ENCODE assay signal across 27 cellular contexts in genomic region chr11:30798547-30799236, GRCh38.
DNase-seq lines count a peak whose midpoint lies in the region; ATAC-seq, FAIRE-seq and TF ChIP-seq lines count a peak whose summit lies in the region.
"Had no signal": no experiment of that assay in that cellular context is flagged by ENCODE, and none has a peak within 500 bp of the region (broad histone marks: within the 10 kb centered on the region; RNA-seq: fewer than 3 reads in every experiment).

No MANE protein-coding gene starts in this region.

- peak in 3 of 4 donors; percentile 10 to 59 (median 52) for ATAC-seq in right lobe of liver
- ATAC-seq in HepG2: no peak
- ATAC-seq in mucosa of descending colon: peak; percentile 63
- no peak for ATAC-seq in lower lobe of right lung
- ATAC-seq in GM19023 (IDR thresholded peaks at IDR 0.05; ENCODE audit: unreplicated experiment): no peak
- ATAC-seq: A549 had no signal

- no peak for TF ChIP-seq RAD21 in HepG2 (CRISPR knock-in tag; IDR thresholded peaks at IDR 0.05)

- H3K36me3 Mint-ChIP-seq in activated T-helper 2 cell treated with anti-CD3 and anti-CD28 coated beads, Interferon-gamma antibody, Interleukin-2, Interleukin-4, amounts not matched to agents 10 μg/mL and 5 μg/mL and 100 μg/mL, durations not matched to agents 14 hours and 24 hours and 36 hours (ENCODE audit: low read depth): no peaks in the 10 kb centered on the region
- H3K36me3 Mint-ChIP-seq: CD14-positive monocyte; CD8-positive, alpha-beta memory T cell had no signal

- no peaks in the 10 kb centered on the region for H3K79me2 ChIP-seq in HepG2 (ENCODE audit: insufficient read depth, low read length)

- CTCF ChIA-PET in HepG2 (lab: Yijun Ruan, JAX; ENCODE audit: low intra/inter-chr PET ratio, low total read pairs): no interaction called here

- no peak for DNase-seq in right lobe of liver
- DNase-seq in HepG2 (ENCODE audit: low spot score): no peak
- peak; percentile 49 for DNase-seq in NCI-H69 (lab: John Stamatoyannopoulos, UW)
- DNase-seq in left kidney (ENCODE audit: low read depth, low spot score): peak; percentile 40
- DNase-seq in mucosa of descending colon: no peak
- DNase-seq in lower lobe of right lung: no peak
- DNase-seq in activated T-helper 2 cell treated with anti-CD3 and anti-CD28 coated beads, Interferon-gamma antibody, Interleukin-2, Interleukin-4, amounts not matched to agents 10 μg/mL and 5 μg/mL and 100 μg/mL, durations not matched to agents 14 hours and 24 hours and 36 hours (ENCODE audit: low spot score): no peak
- DNase-seq: 8988T; ACHN; AML-193; BE2C; CD4-positive, alpha-beta T cell; CD8-positive, alpha-beta memory T cell; DMS 273 treated with DMSO at 0.1 percent for 48 hours; DMS79 treated with DMSO at 0.1 percent for 48 hours; GF-D8; H7; HCEC 1CT; HFFc6 had no signal

- TF ChIP-seq EP300 in HepG2 (IDR thresholded peaks at IDR 0.05; ENCODE audit: low read depth in 2 of 2, low read length in 2 of 2) (no peak), HepG2 (CRISPR knock-in tag; IDR thresholded peaks at IDR 0.05; ENCODE audit: borderline replicate concordance) (no peak)

- H3K9me3 Mint-ChIP-seq in activated T-helper 2 cell treated with anti-CD3 and anti-CD28 coated beads, Interferon-gamma antibody, Interleukin-2, Interleukin-4, amounts not matched to agents 10 μg/mL and 5 μg/mL and 100 μg/mL, durations not matched to agents 14 hours and 24 hours and 36 hours: no peaks in the 10 kb centered on the region

- no peak overlapping the region for H2AFZ ChIP-seq in HepG2 (ENCODE audit: low read length)

- in situ Hi-C loops in HepG2 (cut with HindIII; ENCODE audit: extremely low pct_ligation_motif_present, low pct_unique_long_range_greater_than_20kb): no loop called here

- H3K4me2 ChIP-seq in HepG2 (ENCODE audit: low read depth, low read length): no peak overlapping the region
- H3K4me2 ChIP-seq: A549; BLaER1 treated with 17β-estradiol and CSF1 and Interleukin-3, amounts not matched to agents 10 nM and 100 nM had no signal

- no peak overlapping the region for H3K4me3 ChIP-seq in right lobe of liver
- H3K4me3 ChIP-seq in HepG2 (replicated peaks in 1 of 3; ENCODE audit: insufficient read depth in 1 of 3, low read depth in 2 of 3, low read length in 3 of 3): no peak overlapping the region
- no peak overlapping the region for H3K4me3 ChIP-seq in mucosa of descending colon
- H3K4me3 ChIP-seq in lower lobe of right lung: no peak overlapping the region
- H3K4me3 ChIP-seq: A549; BLaER1 treated with 17β-estradiol and CSF1 and Interleukin-3, amounts not matched to agents 10 nM and 100 nM had no signal

- WGBS in right lobe of liver (ENCODE audit: insufficient coverage, low coverage, low lambda C conversion rate, missing lambda C conversion rate): 70% methylated on average over 3 of the region's 3 CpGs
- WGBS in HepG2 (ENCODE audit: low lambda C conversion rate): 21% methylated on average over 3 of the region's 3 CpGs

- no peak overlapping the region for H3K27ac Mint-ChIP-seq in activated T-helper 2 cell treated with anti-CD3 and anti-CD28 coated beads, Interferon-gamma antibody, Interleukin-2, Interleukin-4, amounts not matched to agents 10 μg/mL and 5 μg/mL and 100 μg/mL, durations not matched to agents 14 hours and 24 hours and 36 hours
- H3K27ac Mint-ChIP-seq: CD4-positive, alpha-beta T cell; CD8-positive, alpha-beta memory T cell; HFFc6 had no signal

- H3K27ac ChIP-seq in right lobe of liver (no peak overlapping the region), HepG2 (ENCODE audit: extremely low read length, insufficient read depth, low read length) (no peak overlapping the region), lower lobe of right lung (no peak overlapping the region)
- H3K27ac ChIP-seq: A549; BLaER1 treated with 17β-estradiol and CSF1 and Interleukin-3, amounts not matched to agents 10 nM and 100 nM had no signal

- H4K20me1 ChIP-seq in HepG2 (ENCODE audit: insufficient read depth, low read length): no peaks in the 10 kb centered on the region
- H4K20me1 ChIP-seq: BLaER1 treated with 17β-estradiol and CSF1 and Interleukin-3, amounts not matched to agents 10 nM and 100 nM had no signal

- no peak for TF ChIP-seq CTCF in right lobe of liver (IDR thresholded peaks at IDR 0.05)
- TF ChIP-seq CTCF in HepG2 (CRISPR knock-in tag; IDR thresholded peaks at IDR 0.05): no peak
- no peak for TF ChIP-seq CTCF in mucosa of descending colon (IDR thresholded peaks at IDR 0.05)
- TF ChIP-seq CTCF in lower lobe of right lung (IDR thresholded peaks at IDR 0.05): no peak

- H3K27me3 ChIP-seq in right lobe of liver (no peaks in the 10 kb centered on the region), HepG2 (ENCODE audit: control insufficient read depth in 1 of 2, insufficient read depth in 2 of 2, low read length in 2 of 2) (no peaks in the 10 kb centered on the region), lower lobe of right lung (ENCODE audit: low read depth) (no peaks in the 10 kb centered on the region)
- H3K27me3 ChIP-seq: BE2C; BLaER1 treated with 17β-estradiol and CSF1 and Interleukin-3, amounts not matched to agents 10 nM and 100 nM had no signal

- H3K9me3 ChIP-seq in right lobe of liver (no peaks in the 10 kb centered on the region), HepG2 (ENCODE audit: low read length) (no peaks in the 10 kb centered on the region), mucosa of descending colon (no peaks in the 10 kb centered on the region), lower lobe of right lung (no peaks in the 10 kb centered on the region)
- H3K9me3 ChIP-seq: A549; BE2C; BLaER1 treated with 17β-estradiol and CSF1 and Interleukin-3, amounts not matched to agents 10 nM and 100 nM had no signal

- FAIRE-seq in HepG2 (lab: Jason Lieb, UNC): no peak
- FAIRE-seq: A549, D721Med, GM12891, GM18507, H1 had no signal

- POLR2A ChIA-PET in HepG2 (lab: Yijun Ruan, JAX): no interaction called here

- no peaks in the 10 kb centered on the region for H3K4me1 Mint-ChIP-seq in activated T-helper 2 cell treated with anti-CD3 and anti-CD28 coated beads, Interferon-gamma antibody, Interleukin-2, Interleukin-4, amounts not matched to agents 10 μg/mL and 5 μg/mL and 100 μg/mL, durations not matched to agents 14 hours and 24 hours and 36 hours (ENCODE audit: low read depth)
- H3K4me1 Mint-ChIP-seq: CD14-positive monocyte; CD8-positive, alpha-beta memory T cell had no signal

- TF ChIP-seq POLR2A in right lobe of liver (IDR thresholded peaks at IDR 0.05) (no peak), HepG2 (IDR thresholded peaks at IDR 0.05; ENCODE audit: insufficient read depth in 1 of 2, low read depth in 2 of 2, low read length in 2 of 2) (no peak)

- no peaks in the 10 kb centered on the region for H3K27me3 Mint-ChIP-seq in activated T-helper 2 cell treated with anti-CD3 and anti-CD28 coated beads, Interferon-gamma antibody, Interleukin-2, Interleukin-4, amounts not matched to agents 10 μg/mL and 5 μg/mL and 100 μg/mL, durations not matched to agents 14 hours and 24 hours and 36 hours (ENCODE audit: low read depth)
- H3K27me3 Mint-ChIP-seq: CD4-positive, alpha-beta T cell; CD8-positive, alpha-beta memory T cell had no signal

- peaks cover 0 to 24% (median 10%) of the 10 kb centered on the region in 4 donors for H3K4me1 ChIP-seq in right lobe of liver
- peaks cover 8% of the 10 kb centered on the region; the same call in 1 of the 2 replicates for H3K4me1 ChIP-seq in HepG2 (ENCODE audit: insufficient read depth, low read length)
- H3K4me1 ChIP-seq in mucosa of descending colon (ENCODE audit: low read depth): no peaks in the 10 kb centered on the region
- no peaks in the 10 kb centered on the region for H3K4me1 ChIP-seq in lower lobe of right lung
- H3K4me1 ChIP-seq: A549; BE2C; BLaER1 treated with 17β-estradiol and CSF1 and Interleukin-3, amounts not matched to agents 10 nM and 100 nM had no signal

- H3K36me3 ChIP-seq in right lobe of liver: no peaks in the 10 kb centered on the region
- no peaks in the 10 kb centered on the region for H3K36me3 ChIP-seq in HepG2 (replicated peaks in 1 of 2; ENCODE audit: control insufficient read depth in 1 of 2, insufficient read depth in 2 of 2, low read length in 2 of 2)
- no peaks in the 10 kb centered on the region for H3K36me3 ChIP-seq in mucosa of descending colon (ENCODE audit: low read depth)
- H3K36me3 ChIP-seq in lower lobe of right lung: no peaks in the 10 kb centered on the region
- H3K36me3 ChIP-seq: BE2C; BLaER1 treated with 17β-estradiol and CSF1 and Interleukin-3, amounts not matched to agents 10 nM and 100 nM had no signal

- no TSS peak for BruUV-seq in HepG2 (replicated peaks; lab: Mats Ljungman, UMichigan)

- no peak overlapping the region for H3K9ac ChIP-seq in HepG2 (ENCODE audit: insufficient read depth, low read depth, low read length)
- H3K9ac ChIP-seq: BLaER1 treated with 17β-estradiol and CSF1 and Interleukin-3, amounts not matched to agents 10 nM and 100 nM had no signal

- no peak overlapping the region for H3K4me3 Mint-ChIP-seq in activated T-helper 2 cell treated with anti-CD3 and anti-CD28 coated beads, Interferon-gamma antibody, Interleukin-2, Interleukin-4, amounts not matched to agents 10 μg/mL and 5 μg/mL and 100 μg/mL, durations not matched to agents 14 hours and 24 hours and 36 hours (ENCODE audit: low read depth)
- H3K4me3 Mint-ChIP-seq: CD14-positive monocyte; CD4-positive, alpha-beta T cell; CD8-positive, alpha-beta memory T cell; HFFc6 had no signal

- intact Hi-C loops in right lobe of liver (cut with DNase I) (no loop called here), HepG2 (cut with micrococcal nuclease; ENCODE audit: unreplicated experiment) (no loop called here), mucosa of descending colon (cut with DNase I, micrococcal nuclease) (no loop called here), lower lobe of right lung (cut with DNase I) (no loop called here)
- intact Hi-C loops in activated T-helper 2 cell treated with anti-CD3 and anti-CD28 coated beads, Interferon-gamma antibody, Interleukin-2, Interleukin-4, amounts not matched to agents 10 μg/mL and 5 μg/mL and 100 μg/mL, durations not matched to agents 14 hours and 24 hours and 36 hours (cut with micrococcal nuclease): no loop called here

TF ChIP-seq in HepG2, 621 proteins besides CTCF, POLR2A, EP300 and RAD21 (continues in another document):
- TF ChIP-seq GMEB1 (CRISPR knock-in tag; IDR thresholded peaks at IDR 0.05; ENCODE audit: borderline replicate concordance): no peak
- no peak for TF ChIP-seq XRCC5 (optimal IDR thresholded peaks at IDR 0.05; ENCODE audit: low read length)
- no peak for TF ChIP-seq ZFP1 (CRISPR knock-in tag; IDR thresholded peaks at IDR 0.05)

Comparison
In these comparisons a context has a peak if more than half of its experiments do, and no peak if none do; other contexts are left out.
1. ATAC-seq: peak in right lobe of liver (3 of 4) and mucosa of descending colon (single experiment); none in HepG2 (single experiment), lower lobe of right lung (0 of 2) and GM19023 (single experiment).
2. DNase-seq: peak in NCI-H69 (single experiment) and left kidney (single experiment); none in right lobe of liver (0 of 3), HepG2 (single experiment), mucosa of descending colon (0 of 3), lower lobe of right lung (single experiment) and activated T-helper 2 cell treated with anti-CD3 and anti-CD28 coated beads, Interferon-gamma antibody, Interleukin-2, Interleukin-4, amounts not matched to agents 10 μg/mL and 5 μg/mL and 100 μg/mL, durations not matched to agents 14 hours and 24 hours and 36 hours (single experiment).